In the genomic region with DNA sequence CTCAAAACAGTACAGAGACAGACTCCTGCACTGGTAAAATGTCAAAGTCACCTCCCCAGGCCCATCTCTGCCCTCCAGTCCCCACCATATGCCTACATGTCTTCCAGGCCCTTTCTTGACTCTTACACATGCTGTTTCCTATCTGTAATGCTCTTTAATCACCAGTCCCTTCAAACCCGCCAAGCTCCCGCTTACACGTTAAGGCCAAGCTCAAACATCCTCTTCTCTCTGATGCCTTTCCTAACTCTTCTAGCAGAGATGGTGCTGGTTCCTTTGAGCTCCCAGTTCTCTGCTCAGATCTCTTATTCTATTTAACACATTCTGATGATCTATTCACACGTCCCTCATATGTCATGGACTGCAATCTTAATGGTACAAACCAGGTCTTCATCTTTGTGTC, we compare ENCODE assay signal across 27 cellular contexts. TPM values are rescaled to one million over a fixed set of nuclear protein-coding genes. Genes with fewer than 3 reads are reported as not detected.
"Had no signal": no experiment of that assay in that cellular context is flagged by ENCODE, and none has a peak within 500 bp of the region (broad histone marks: within the 10 kb centered on the region; RNA-seq: fewer than 3 reads in every experiment).

No MANE protein-coding gene starts in this region.

- H3K9me3 ChIP-seq: SJSA1 had no signal

- H3K4me2 ChIP-seq: KMS-11 had no signal

- H3K27ac Mint-ChIP-seq: activated B cell treated with CpG ODN at 0.5 μM for 24 hours; activated CD4-positive, alpha-beta T cell treated with anti-CD3 and anti-CD28 coated beads, Interleukin-2, amount 10 ng/mL, durations not matched to agents 24 days and 14 days; activated naive CD4-positive, alpha-beta T cell treated with anti-CD3 and anti-CD28 coated beads for 36 hours; activated naive CD8-positive, alpha-beta T cell treated with anti-CD3 and anti-CD28 coated beads for 36 hours; activated T-helper 17 cell treated with anti-CD3 and anti-CD28 coated beads, Interleukin-2, amount 50 U/mL, for 72 hours; T-cell had no signal

- ATAC-seq: activated T-helper 17 cell treated with anti-CD3 and anti-CD28 coated beads, Interleukin-2, amount 50 U/mL, for 72 hours; T-cell had no signal

- H3K36me3 Mint-ChIP-seq: activated naive CD8-positive, alpha-beta T cell treated with anti-CD3 and anti-CD28 coated beads for 36 hours; T-cell had no signal

- H3K4me3 Mint-ChIP-seq: activated B cell treated with CpG ODN at 0.5 μM for 24 hours; activated CD4-positive, alpha-beta T cell treated with anti-CD3 and anti-CD28 coated beads, Interleukin-2, amount 10 ng/mL, durations not matched to agents 24 days and 14 days; activated naive CD4-positive, alpha-beta T cell treated with anti-CD3 and anti-CD28 coated beads for 36 hours; activated naive CD8-positive, alpha-beta T cell treated with anti-CD3 and anti-CD28 coated beads for 36 hours; activated T-helper 17 cell treated with anti-CD3 and anti-CD28 coated beads, Interleukin-2, amount 50 U/mL, for 72 hours; T-cell had no signal

- FAIRE-seq: RCC 7860, TTC549 had no signal

- H3K27me3 ChIP-seq: SJSA1 had no signal

- DNase-seq: activated B cell treated with CpG ODN at 0.5 μM for 24 hours; activated CD4-positive, alpha-beta T cell treated with anti-CD3 and anti-CD28 coated beads for 1 hour; activated CD4-positive, alpha-beta T cell treated with anti-CD3 and anti-CD28 coated beads, Interleukin-2, amount 10 ng/mL, durations not matched to agents 24 days and 14 days; activated CD4-positive, alpha-beta T cell treated with anti-CD3 and anti-CD28 coated beads, Interleukin-2, amount 50 U/mL, for 48 hours; activated CD8-positive, alpha-beta memory T cell treated with anti-CD3 and anti-CD28 coated beads for 24 hours; activated gamma-delta T cell; activated naive CD4-positive, alpha-beta T cell treated with anti-CD3 and anti-CD28 coated beads for 36 hours; activated naive CD8-positive, alpha-beta T cell treated with anti-CD3 and anti-CD28 coated beads for 36 hours; activated T-cell treated with anti-CD3 and anti-CD28 coated beads for 4 hours; activated T-cell treated with anti-CD3 and anti-CD28 coated beads, Interleukin-2, amount 50 U/mL, for 48 hours; NCI-H1092; NCI-H1417; NCI-H1694 treated with DMSO at 0.1 percent for 48 hours; NCI-H2029 treated with DMSO at 0.1 percent for 48 hours; NCI-H345; NCI-H510A; NCI-H526 treated with DMSO at 0.1 percent for 48 hours; NCI-H82; SHP77; T-cell; T-helper 2 cell; T1000 had no signal

- H3K9ac ChIP-seq: KMS-11 had no signal

- H3K27ac ChIP-seq: KMS-11, SJSA1 had no signal

- H3K9me3 Mint-ChIP-seq: activated B cell treated with CpG ODN at 0.5 μM for 24 hours; activated CD4-positive, alpha-beta T cell treated with anti-CD3 and anti-CD28 coated beads, Interleukin-2, amount 10 ng/mL, durations not matched to agents 24 days and 14 days; activated naive CD4-positive, alpha-beta T cell treated with anti-CD3 and anti-CD28 coated beads for 36 hours; activated naive CD8-positive, alpha-beta T cell treated with anti-CD3 and anti-CD28 coated beads for 36 hours; activated T-helper 17 cell treated with anti-CD3 and anti-CD28 coated beads, Interleukin-2, amount 50 U/mL, for 72 hours; T-cell had no signal

- H3K4me3 ChIP-seq: SJSA1 had no signal

RNA-seq across cellular contexts. Expression of gene EVA1A, which starts 5.0 kb away (rescaled TPM):
- total RNA-seq: activated B cell treated with CpG ODN at 0.5 μM for 24 hours; activated CD4-positive, alpha-beta T cell treated with anti-CD3 and anti-CD28 coated beads, Interleukin-2, amount 10 ng/mL, durations not matched to agents 24 days and 14 days; activated naive CD4-positive, alpha-beta T cell treated with anti-CD3 and anti-CD28 coated beads for 36 hours; activated T-helper 17 cell treated with anti-CD3 and anti-CD28 coated beads, Interleukin-2, amount 50 U/mL, for 72 hours had no signal
